Comparison of ENCODE assay signal across 36 cellular contexts in the genomic region with DNA sequence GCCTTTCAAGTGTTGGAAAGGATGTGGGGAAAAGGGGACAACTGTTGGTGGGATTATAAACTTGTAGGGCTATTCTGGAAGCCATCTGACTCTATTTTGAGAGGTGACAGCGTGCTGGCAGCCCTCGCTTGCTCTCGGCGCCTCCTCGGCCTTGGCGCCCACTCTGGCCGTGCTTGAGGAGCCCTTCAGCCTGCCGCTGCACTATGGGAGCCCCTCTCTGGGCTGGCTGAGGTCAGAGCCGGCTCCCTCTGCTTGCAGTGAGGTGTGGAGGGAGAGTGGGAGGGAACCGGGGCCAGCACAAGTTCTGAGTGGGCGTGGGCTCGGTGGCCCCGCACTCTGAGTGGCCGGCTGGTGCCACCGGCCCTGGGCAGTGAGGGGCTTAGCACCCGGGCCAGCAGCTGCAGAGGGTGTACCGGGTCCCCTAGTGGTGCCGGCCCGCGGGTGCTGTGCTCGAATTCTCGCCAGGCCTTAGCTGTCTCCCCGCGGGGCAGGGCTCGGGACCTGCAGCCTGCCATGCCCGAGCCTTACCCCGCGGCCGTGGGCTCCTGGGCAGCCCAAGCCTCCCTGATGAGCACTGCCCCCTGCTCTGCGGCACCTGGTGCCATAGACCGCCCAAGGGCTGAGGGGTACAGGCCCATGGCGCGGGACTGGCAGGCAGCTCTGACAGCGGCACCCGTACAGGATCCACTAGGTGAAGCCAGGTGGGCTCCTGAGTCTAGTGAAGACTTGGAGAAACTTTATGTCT. TPM values are rescaled to one million over a fixed set of nuclear protein-coding genes. Genes with fewer than 3 reads are reported as not detected.
"Had no signal": no experiment of that assay in that cellular context is flagged by ENCODE, and none has a peak within 500 bp of the region (broad histone marks: within the 10 kb centered on the region; RNA-seq: fewer than 3 reads in every experiment).

No MANE protein-coding gene starts in this region.

- H3K27me3 Mint-ChIP-seq: activated CD4-positive, alpha-beta memory T cell treated with anti-CD3 and anti-CD28 coated beads for 36 hours; activated T-helper 17 cell treated with anti-CD3 and anti-CD28 coated beads, Interleukin-2, amount 50 U/mL, for 72 hours had no signal

- ATAC-seq: activated CD8-positive, alpha-beta T cell treated with anti-CD3 and anti-CD28 coated beads for 36 hours; activated naive CD4-positive, alpha-beta T cell treated with anti-CD3 and anti-CD28 coated beads, Interleukin-2, amount 50 U/mL, for 72 hours; activated T-cell treated with anti-CD3 and anti-CD28 coated beads, Interleukin-2, amount 50 U/mL, for 4 hours; activated T-cell treated with anti-CD3 and anti-CD28 coated beads, Interleukin-2, amount 50 U/mL, for 72 hours; activated T-helper 17 cell treated with anti-CD3 and anti-CD28 coated beads, Interleukin-2, amount 50 U/mL, for 72 hours; body of pancreas had no signal

- H3K36me3 Mint-ChIP-seq: activated CD4-positive, alpha-beta memory T cell treated with anti-CD3 and anti-CD28 coated beads for 36 hours; activated naive CD4-positive, alpha-beta T cell treated with anti-CD3 and anti-CD28 coated beads, Interleukin-2, amount 50 U/mL, for 72 hours; activated naive CD8-positive, alpha-beta T cell treated with anti-CD3 and anti-CD28 coated beads for 36 hours had no signal

- H3K9me3 Mint-ChIP-seq: activated B cell treated with CpG ODN at 0.5 μM for 24 hours; activated CD4-positive, alpha-beta memory T cell treated with anti-CD3 and anti-CD28 coated beads for 36 hours; activated CD4-positive, alpha-beta T cell treated with anti-CD3 and anti-CD28 coated beads, Interleukin-2, amount 10 ng/mL, durations not matched to agents 24 days and 14 days; activated CD8-positive, alpha-beta T cell treated with anti-CD3 and anti-CD28 coated beads for 36 hours; activated naive CD4-positive, alpha-beta T cell treated with anti-CD3 and anti-CD28 coated beads, Interleukin-2, amount 50 U/mL, for 72 hours; activated naive CD8-positive, alpha-beta T cell treated with anti-CD3 and anti-CD28 coated beads for 36 hours; activated T-cell treated with anti-CD3 and anti-CD28 coated beads, Interleukin-2, amount 50 U/mL, for 4 hours; activated T-helper 1 cell treated with anti-CD3 and anti-CD28 coated beads, Interleukin-12 subunit alpha, Interleukin-12 subunit beta, Interleukin-2, Interleukin-4 antibody, amounts not matched to agents 30 ng/mL and 10 ng/mL and 1 ng/mL, durations not matched to agents 14 hours and 24 hours and 36 hours; activated T-helper 17 cell treated with anti-CD3 and anti-CD28 coated beads, Interleukin-2, amount 50 U/mL, for 72 hours; T-helper 1 cell treated with Interleukin-12 subunit alpha and Interleukin-12 subunit beta and Interleukin-4 antibody, amounts not matched to agents 30 μg/mL and 1 μg/mL, for 36 hours; T-helper 2 cell treated with Interferon-gamma antibody and Interleukin-4, amounts not matched to agents 5 μg/mL and 100 μg/mL, for 36 hours had no signal

- FAIRE-seq: astrocyte, TTC549 had no signal

- H3K27me3 ChIP-seq: adrenal gland, body of pancreas, brain microvascular endothelial cell, breast epithelium had no signal

- DNase-seq: activated B cell treated with CpG ODN at 0.5 μM for 24 hours; activated CD4-positive, alpha-beta memory T cell treated with anti-CD3 and anti-CD28 coated beads for 36 hours; activated CD4-positive, alpha-beta T cell treated with anti-CD3 and anti-CD28 coated beads for 4 hours; activated CD4-positive, alpha-beta T cell treated with anti-CD3 and anti-CD28 coated beads, Interleukin-2, amount 10 ng/mL, durations not matched to agents 24 days and 14 days; activated CD4-positive, alpha-beta T cell treated with anti-CD3 and anti-CD28 coated beads, Interleukin-2, amount 50 U/mL, for 1 hour; activated CD4-positive, alpha-beta T cell treated with anti-CD3 and anti-CD28 coated beads, Interleukin-2, amount 50 U/mL, for 4 hours; activated CD4-positive, CD25-positive, alpha-beta regulatory T cell treated with anti-CD3 and anti-CD28 coated beads, Interleukin-2, amount 50 U/mL, for 72 hours; activated CD8-positive, alpha-beta memory T cell treated with anti-CD3 and anti-CD28 coated beads, Interleukin-2, amount 50 U/mL, for 4 hours; activated CD8-positive, alpha-beta T cell treated with anti-CD3 and anti-CD28 coated beads for 36 hours; activated effector memory CD4-positive, alpha-beta T cell treated with anti-CD3 and anti-CD28 coated beads, Interleukin-2, amount 50 U/mL, for 16 hours; activated gamma-delta T cell treated with Interleukin-2 at 50 U/mL for 16 hours; activated naive CD4-positive, alpha-beta T cell; activated naive CD4-positive, alpha-beta T cell treated with anti-CD3 and anti-CD28 coated beads, Interleukin-2, amount 50 U/mL, for 16 hours; activated naive CD8-positive, alpha-beta T cell treated with anti-CD3 and anti-CD28 coated beads for 36 hours; activated T-cell treated with anti-CD3 and anti-CD28 coated beads for 4 hours; activated T-cell treated with anti-CD3 and anti-CD28 coated beads, Interleukin-2, amount 50 U/mL, for 1 hour; activated T-cell treated with anti-CD3 and anti-CD28 coated beads, Interleukin-2, amount 50 U/mL, for 4 hours; activated T-cell treated with anti-CD3 and anti-CD28 coated beads, Interleukin-2, amount 50 U/mL, for 72 hours; adrenal gland; amniotic stem cell; aorta; body of pancreas; brain microvascular endothelial cell; central memory CD4-positive, alpha-beta T cell; T-helper 1 cell; T-helper 2 cell; T-helper 9 cell had no signal

- H3K27ac Mint-ChIP-seq: activated B cell treated with CpG ODN at 0.5 μM for 24 hours; activated CD4-positive, alpha-beta memory T cell treated with anti-CD3 and anti-CD28 coated beads for 36 hours; activated CD4-positive, alpha-beta T cell treated with anti-CD3 and anti-CD28 coated beads, Interleukin-2, amount 10 ng/mL, durations not matched to agents 24 days and 14 days; activated CD8-positive, alpha-beta T cell treated with anti-CD3 and anti-CD28 coated beads for 36 hours; activated naive CD4-positive, alpha-beta T cell treated with anti-CD3 and anti-CD28 coated beads, Interleukin-2, amount 50 U/mL, for 72 hours; activated naive CD8-positive, alpha-beta T cell treated with anti-CD3 and anti-CD28 coated beads for 36 hours; activated T-cell treated with anti-CD3 and anti-CD28 coated beads, Interleukin-2, amount 50 U/mL, for 72 hours; activated T-helper 1 cell treated with anti-CD3 and anti-CD28 coated beads, Interleukin-12 subunit alpha, Interleukin-12 subunit beta, Interleukin-2, Interleukin-4 antibody, amounts not matched to agents 30 ng/mL and 10 ng/mL and 1 ng/mL, durations not matched to agents 14 hours and 24 hours and 36 hours; activated T-helper 17 cell treated with anti-CD3 and anti-CD28 coated beads, Interleukin-2, amount 50 U/mL, for 72 hours; T-helper 1 cell treated with Interleukin-12 subunit alpha and Interleukin-12 subunit beta and Interleukin-4 antibody, amounts not matched to agents 30 μg/mL and 1 μg/mL, for 36 hours; T-helper 2 cell treated with Interferon-gamma antibody and Interleukin-4, amounts not matched to agents 5 μg/mL and 100 μg/mL, for 36 hours had no signal

- H3K9me3 ChIP-seq: adrenal gland, body of pancreas, breast epithelium had no signal

- H3K36me3 ChIP-seq: adrenal gland, brain microvascular endothelial cell, breast epithelium had no signal

- H3K4me3 ChIP-seq: adrenal gland, body of pancreas, breast epithelium had no signal

- H3K4me1 ChIP-seq: breast epithelium had no signal

- H3K4me3 Mint-ChIP-seq: activated B cell treated with CpG ODN at 0.5 μM for 24 hours; activated CD4-positive, alpha-beta memory T cell treated with anti-CD3 and anti-CD28 coated beads for 36 hours; activated CD4-positive, alpha-beta T cell treated with anti-CD3 and anti-CD28 coated beads, Interleukin-2, amount 10 ng/mL, durations not matched to agents 24 days and 14 days; activated CD8-positive, alpha-beta T cell treated with anti-CD3 and anti-CD28 coated beads for 36 hours; activated naive CD8-positive, alpha-beta T cell treated with anti-CD3 and anti-CD28 coated beads for 36 hours; activated T-cell treated with anti-CD3 and anti-CD28 coated beads, Interleukin-2, amount 50 U/mL, for 4 hours; activated T-cell treated with anti-CD3 and anti-CD28 coated beads, Interleukin-2, amount 50 U/mL, for 72 hours; activated T-helper 1 cell treated with anti-CD3 and anti-CD28 coated beads, Interleukin-12 subunit alpha, Interleukin-12 subunit beta, Interleukin-2, Interleukin-4 antibody, amounts not matched to agents 30 ng/mL and 10 ng/mL and 1 ng/mL, durations not matched to agents 14 hours and 24 hours and 36 hours; activated T-helper 17 cell treated with anti-CD3 and anti-CD28 coated beads, Interleukin-2, amount 50 U/mL, for 72 hours; T-helper 1 cell treated with Interleukin-12 subunit alpha and Interleukin-12 subunit beta and Interleukin-4 antibody, amounts not matched to agents 30 μg/mL and 1 μg/mL, for 36 hours; T-helper 2 cell treated with Interferon-gamma antibody and Interleukin-4, amounts not matched to agents 5 μg/mL and 100 μg/mL, for 36 hours had no signal

- H3K27ac ChIP-seq: adrenal gland, body of pancreas, brain microvascular endothelial cell, breast epithelium, VCaP had no signal

RNA-seq across cellular contexts. Expression of gene PLAU, which starts 33.6 kb away (rescaled TPM):
- total RNA-seq: activated B cell treated with CpG ODN at 0.5 μM for 24 hours had no signal
